In the genomic region with DNA sequence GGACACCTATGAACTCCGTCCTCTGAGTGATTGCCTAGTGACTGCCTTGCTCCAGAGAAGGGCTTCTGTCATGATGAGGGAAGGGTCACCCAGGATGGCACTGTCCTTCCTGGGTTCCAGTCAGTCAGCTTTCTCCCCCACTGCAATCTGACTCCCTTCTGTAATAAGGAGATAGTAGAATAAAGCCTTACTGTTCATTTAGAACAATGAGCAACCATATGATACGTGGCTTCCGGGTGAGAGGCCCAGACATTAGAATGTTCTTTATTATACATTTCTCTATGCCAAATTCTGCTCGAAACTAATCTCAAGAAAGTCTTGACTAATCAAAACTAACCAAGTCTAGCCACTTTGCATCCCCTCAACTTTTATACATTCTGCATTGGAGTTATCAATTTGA, we compare ENCODE assay signal across 21 cellular contexts. TPM values are rescaled to one million over a fixed set of nuclear protein-coding genes. Genes with fewer than 3 reads are reported as not detected.
DNase-seq lines count a peak whose midpoint lies in the region; TF ChIP-seq lines count a peak whose summit lies in the region.
"Had no signal": no experiment of that assay in that cellular context is flagged by ENCODE, and none has a peak within 500 bp of the region (broad histone marks: within the 10 kb centered on the region; RNA-seq: fewer than 3 reads in every experiment).

No MANE protein-coding gene starts in this region.

- H3K27me3 ChIP-seq in testis (no peaks in the 10 kb centered on the region), SJCRH30 (no peaks in the 10 kb centered on the region)
- H3K27me3 ChIP-seq: BLaER1, MG63 had no signal

- in situ Hi-C loops in SK-MEL-5 (cut with HindIII; ENCODE audit: low pct_unique_long_range_greater_than_20kb, low sequenced_read_pairs), result no loop called here

- H3K27ac ChIP-seq in testis (peak overlapping the region; percentile 53 to 68), SJCRH30 (no peak overlapping the region)
- H3K27ac ChIP-seq: BLaER1, GM23248 had no signal

- no peak for TF ChIP-seq CTCF in endothelial cell (IDR thresholded peaks at IDR 0.05; ENCODE audit: unreplicated experiment)
- TF ChIP-seq CTCF in testis (IDR thresholded peaks at IDR 0.05), result no peak

- H3K4me3 Mint-ChIP-seq in endothelial cell (ENCODE audit: unreplicated experiment), result peak overlapping the region; percentile 67

- H3K4me1 ChIP-seq in testis (peaks cover 8% of the 10 kb centered on the region), SJCRH30 (no peaks in the 10 kb centered on the region)
- H3K4me1 ChIP-seq: BLaER1 had no signal

- peaks cover 26% of the 10 kb centered on the region for H3K4me1 Mint-ChIP-seq in endothelial cell (ENCODE audit: unreplicated experiment)

- DNase-seq in SK-MEL-5 (ENCODE audit: low read depth, low spot score) (peak; percentile 83), endothelial cell (ENCODE audit: low spot score) (no peak), midbrain (lab: John Stamatoyannopoulos, UW) (peak; percentile 19), testis (peak; percentile 84), SJCRH30 (no peak), NCI-H146 treated with DMSO at 0.1 percent for 48 hours (lab: John Stamatoyannopoulos, UW; ENCODE audit: unreplicated experiment) (no peak), NCI-H446 treated with DMSO at 0.1 percent for 48 hours (lab: John Stamatoyannopoulos, UW) (no peak)
- DNase-seq: CD4-positive, CD25-positive, alpha-beta regulatory T cell; DMS53; GM23248; H7; KBM-7; MG63; NCI-H1105 treated with DMSO at 0.1 percent for 48 hours; NCI-H146; NCI-H2029; NCI-H526 treated with DMSO at 0.1 percent for 48 hours; SHP77 treated with DMSO at 0.1 percent for 48 hours; SK-N-SH had no signal

- H3K9me3 ChIP-seq in testis (no peaks in the 10 kb centered on the region), SJCRH30 (replicated peaks) (no peaks in the 10 kb centered on the region)
- H3K9me3 ChIP-seq: BLaER1, MG63, SK-N-SH had no signal

- H3K27ac Mint-ChIP-seq in endothelial cell (ENCODE audit: unreplicated experiment), result no peak overlapping the region

- intact Hi-C loops in testis (cut with DNase I; ENCODE audit: low total_unique reads), result no loop called here

- no peak for TF ChIP-seq POLR2A in testis (IDR thresholded peaks at IDR 0.05)

- H3K4me3 ChIP-seq in testis (no peak overlapping the region), SJCRH30 (no peak overlapping the region)
- H3K4me3 ChIP-seq: BLaER1, GM23248, MG63 had no signal

- H3K36me3 ChIP-seq in testis (ENCODE audit: low read depth, missing control alignments), result no peaks in the 10 kb centered on the region
- H3K36me3 ChIP-seq in SJCRH30, result peaks cover 3% of the 10 kb centered on the region; the same call in 1 of the 2 replicates
- H3K36me3 ChIP-seq: BLaER1 had no signal

- H3K9me3 Mint-ChIP-seq in endothelial cell (ENCODE audit: unreplicated experiment), result no peaks in the 10 kb centered on the region
- H3K9me3 Mint-ChIP-seq: CD4-positive, CD25-positive, alpha-beta regulatory T cell had no signal

- peaks cover 4% of the 10 kb centered on the region for H3K27me3 Mint-ChIP-seq in endothelial cell (ENCODE audit: unreplicated experiment)
- H3K27me3 Mint-ChIP-seq: CD4-positive, CD25-positive, alpha-beta regulatory T cell had no signal

- peaks cover 35% of the 10 kb centered on the region for H3K36me3 Mint-ChIP-seq in endothelial cell (ENCODE audit: low read depth, unreplicated experiment)

- 57 to 78% methylated on average over 4 of the region's 4 CpGs for WGBS in testis, 2 donors

RNA-seq across cellular contexts. Expression of a gene that starts 8.5 kb away (rescaled TPM):
- total RNA-seq in SK-MEL-5 (2014; rRNA removed; shearing (Covaris generic)), result 1.6 TPM in 2 replicates
- 1.4 and 3.4 TPM in 2 replicates for polyA plus RNA-seq in SK-MEL-5 (2015; cell fraction: cytosol; rRNA removed)
- 28.3 and 37.9 TPM in 2 replicates for polyA plus RNA-seq in SK-MEL-5 (2015; cell fraction: nucleus; rRNA removed)
- total RNA-seq in endothelial cell (ENCODE audit: unreplicated experiment) (10.3 TPM), testis (10 to 100 TPM; 39.8 to 50.4 TPM)
- polyA plus RNA-seq in testis (ENCODE audit: insufficient read depth, low read depth, low replicate concordance), result 20.5 TPM
- total RNA-seq in SJCRH30 (2014; rRNA removed; shearing (Covaris generic)), result 2.2 and 3.0 TPM in 2 replicates

RNA-seq across cellular contexts. Expression of a gene that starts 17.6 kb away (rescaled TPM):
- total RNA-seq in SK-MEL-5 (2014; rRNA removed; shearing (Covaris generic)), result 14.1 and 15.4 TPM in 2 replicates
- 110 and 124 TPM in 2 replicates for polyA plus RNA-seq in SK-MEL-5 (2015; cell fraction: cytosol; rRNA removed)
- 44.7 and 44.8 TPM in 2 replicates for polyA plus RNA-seq in SK-MEL-5 (2015; cell fraction: nucleus; rRNA removed)
- total RNA-seq in endothelial cell (ENCODE audit: unreplicated experiment) (108 TPM), testis (10 to 100 TPM; 30.2 to 32.1 TPM)
- 121 TPM for polyA plus RNA-seq in testis (ENCODE audit: insufficient read depth, low read depth, low replicate concordance)
- 32.6 and 34.9 TPM in 2 replicates for total RNA-seq in SJCRH30 (2014; rRNA removed; shearing (Covaris generic))

RNA-seq across cellular contexts. Expression of a gene that starts 27.6 kb away (rescaled TPM):
- 19.4 and 22.3 TPM in 2 replicates for total RNA-seq in SK-MEL-5 (2014; rRNA removed; shearing (Covaris generic))
- polyA plus RNA-seq in SK-MEL-5 (2015; cell fraction: cytosol; rRNA removed), result 37.2 and 41.9 TPM in 2 replicates
- 29.0 and 30.7 TPM in 2 replicates for polyA plus RNA-seq in SK-MEL-5 (2015; cell fraction: nucleus; rRNA removed)
- total RNA-seq in endothelial cell (ENCODE audit: unreplicated experiment), result 12.7 TPM
- 1 to 10 TPM; 1.4 to 1.7 TPM for total RNA-seq in testis
- 2.3 TPM for polyA plus RNA-seq in testis (ENCODE audit: insufficient read depth, low read depth, low replicate concordance)
- 17.4 and 20.0 TPM in 2 replicates for total RNA-seq in SJCRH30 (2014; rRNA removed; shearing (Covaris generic))

RNA-seq across cellular contexts. Expression of a gene that starts 45.8 kb away (rescaled TPM):
- total RNA-seq in SK-MEL-5 (2014; rRNA removed; shearing (Covaris generic)), result 18.5 and 21.1 TPM in 2 replicates
- 15.3 and 25.0 TPM in 2 replicates for polyA plus RNA-seq in SK-MEL-5 (2015; cell fraction: cytosol; rRNA removed)
- polyA plus RNA-seq in SK-MEL-5 (2015; cell fraction: nucleus; rRNA removed), result 35.6 and 37.1 TPM in 2 replicates
- total RNA-seq in endothelial cell (ENCODE audit: unreplicated experiment), result 7.7 TPM
- 10 to 100 TPM; 30.6 to 33.5 TPM for total RNA-seq in testis
- 16.7 TPM for polyA plus RNA-seq in testis (ENCODE audit: insufficient read depth, low read depth, low replicate concordance)
- 5.0 and 6.3 TPM in 2 replicates for total RNA-seq in SJCRH30 (2014; rRNA removed; shearing (Covaris generic))
- total RNA-seq: G401 had no signal

Comparison
In these comparisons a context has a peak if more than half of its experiments do, and no peak if none do; other contexts are left out.
1. DNase-seq: peak in SK-MEL-5 (single experiment), midbrain (single experiment) and testis (single experiment); none in endothelial cell (single experiment), SJCRH30 (0 of 2), NCI-H146 treated with DMSO at 0.1 percent for 48 hours (single experiment) and NCI-H446 treated with DMSO at 0.1 percent for 48 hours (single experiment).